8 cellular contexts compared by ENCODE assay signal in the genomic region with DNA sequence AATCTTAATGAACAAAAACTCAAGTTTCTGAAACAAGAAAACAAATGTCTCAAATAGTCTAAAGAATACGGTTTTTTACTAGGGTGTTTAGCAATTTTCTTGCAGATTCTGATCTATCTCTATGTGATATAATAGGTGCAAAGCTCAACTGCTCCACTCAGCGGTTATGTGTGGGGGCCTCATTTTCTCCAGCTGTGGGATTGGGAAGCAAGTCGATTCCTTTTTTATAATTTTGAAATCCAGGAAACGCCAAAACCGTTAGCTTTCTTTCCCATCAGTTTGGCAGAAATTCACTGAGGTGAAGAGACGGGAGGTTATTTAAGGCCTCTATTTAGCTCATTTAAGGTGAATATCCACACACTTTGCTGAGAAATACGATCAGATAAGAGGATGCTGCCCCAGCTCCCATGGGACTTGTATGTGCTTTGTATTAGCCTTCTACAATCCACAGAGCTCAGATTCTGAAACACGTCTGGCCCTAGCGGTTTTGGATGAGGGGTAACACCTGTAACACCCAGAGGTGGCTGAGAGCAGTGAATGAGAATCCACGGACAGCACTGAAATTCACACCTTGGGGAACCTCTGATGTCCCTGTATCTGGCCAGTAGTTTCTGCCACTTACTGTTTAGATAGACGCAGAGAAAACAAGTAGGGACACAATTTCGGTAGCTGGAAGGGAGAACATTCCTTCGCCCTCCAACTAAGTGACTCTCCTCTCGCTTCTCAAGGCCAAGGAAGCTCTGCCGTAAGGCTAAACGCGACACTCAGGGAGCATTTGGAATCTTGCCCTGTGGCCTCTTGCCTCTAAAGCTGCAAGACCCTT. TPM values are rescaled to one million over a fixed set of nuclear protein-coding genes. Genes with fewer than 3 reads are reported as not detected.
DNase-seq lines count a peak whose midpoint lies in the region; ATAC-seq, FAIRE-seq and TF ChIP-seq lines count a peak whose summit lies in the region.

No MANE protein-coding gene starts in this region.

- H3K27me3 ChIP-seq in OCI-LY1 (ENCODE audit: insufficient read depth, low read length) (no peaks in the 10 kb centered on the region), spleen (replicated peaks in 1 of 7) (no peaks in the 10 kb centered on the region)

- H3K79me2 ChIP-seq in OCI-LY1 (ENCODE audit: insufficient read depth, low read length) = no peaks in the 10 kb centered on the region

- H3K9me2 ChIP-seq in OCI-LY1 (ENCODE audit: low read depth, low read length) = no peaks in the 10 kb centered on the region

- peaks cover 21% of the 10 kb centered on the region for H3K4me1 ChIP-seq in OCI-LY1 (ENCODE audit: insufficient read depth, low read length, severe bottlenecking)
- H3K4me1 ChIP-seq in spleen = peaks cover 0 to 23% (median 12%) of the 10 kb centered on the region in 6 donors

- H3K36me3 Mint-ChIP-seq in activated naive CD4-positive, alpha-beta T cell treated with anti-CD3 and anti-CD28 coated beads, Interleukin-2, amount 10 ng/mL, durations not matched to agents 7 days and 5 days = no peaks in the 10 kb centered on the region

- H3K4me3 ChIP-seq in OCI-LY1 (ENCODE audit: low read depth, low read length, poor library complexity, severe bottlenecking) (no peak overlapping the region), fibroblast of pulmonary artery (replicated peaks; ENCODE audit: low read depth, low read length) (no peak overlapping the region), spleen (no peak overlapping the region)

- intact Hi-C loops in spleen (cut with DNase I; ENCODE audit: low total_unique reads) (no loop called here), left colon (cut with DNase I, micrococcal nuclease) (no loop called here)

- TF ChIP-seq CTCF in OCI-LY1 (IDR thresholded peaks at IDR 0.05; ENCODE audit: low read length) (peak; percentile 44; the same call in 1 of the 2 replicates), fibroblast of pulmonary artery (IDR thresholded peaks at IDR 0.05; ENCODE audit: low read length, missing control alignments) (peak; percentile 66), spleen (IDR thresholded peaks at IDR 0.05 in 8 of 11, conservative IDR thresholded peaks at IDR 0.05 in 3 of 11) (no peak)

- H2AFZ ChIP-seq in OCI-LY1 (ENCODE audit: low read length) = no peak overlapping the region

- H3K4me1 Mint-ChIP-seq in activated naive CD4-positive, alpha-beta T cell treated with anti-CD3 and anti-CD28 coated beads, Interleukin-2, amount 10 ng/mL, durations not matched to agents 7 days and 5 days = peaks cover 14% of the 10 kb centered on the region

- TF ChIP-seq POLR2A in H54 (IDR thresholded peaks at IDR 0.05; ENCODE audit: low read depth, low read length) (no peak), spleen (IDR thresholded peaks at IDR 0.05) (no peak)

- no peak overlapping the region for H3K4me3 Mint-ChIP-seq in activated naive CD4-positive, alpha-beta T cell treated with anti-CD3 and anti-CD28 coated beads, Interleukin-2, amount 10 ng/mL, durations not matched to agents 7 days and 5 days

- 65 to 72% (median 66%) methylated on average over 17 of the region's 17 CpGs for WGBS in spleen, 5 donors

- H3K9me3 Mint-ChIP-seq in activated naive CD4-positive, alpha-beta T cell treated with anti-CD3 and anti-CD28 coated beads, Interleukin-2, amount 10 ng/mL, durations not matched to agents 7 days and 5 days = no peaks in the 10 kb centered on the region

- CTCF ChIA-PET in activated naive CD4-positive, alpha-beta T cell treated with anti-CD3 and anti-CD28 coated beads, Interleukin-2, amount 10 ng/mL, durations not matched to agents 7 days and 5 days (lab: Charles Lee) = interaction anchor here (0.6 to 1.6 kb wide), 7 partner anchors 16 to 609 kb away, joined by 3 to 4 read pairs (median 3); partner anchors contain the start of gene ADNP

- no peaks in the 10 kb centered on the region for H3F3A ChIP-seq in OCI-LY1 (ENCODE audit: insufficient read depth, low read length)

- DNase-seq in H54 (ENCODE audit: insufficient read length, low spot score) = peak; percentile 47
- peak; percentile 82 for DNase-seq in fibroblast of pulmonary artery (ENCODE audit: low read depth)
- DNase-seq in spleen = peak; percentile 35
- DNase-seq in activated gamma-delta T cell (lab: John Stamatoyannopoulos, UW) = no peak
- no peak for DNase-seq in activated naive CD4-positive, alpha-beta T cell treated with anti-CD3 and anti-CD28 coated beads, Interleukin-2, amount 10 ng/mL, durations not matched to agents 7 days and 5 days
- no peak for DNase-seq in activated CD8-positive, alpha-beta memory T cell treated with anti-CD3 and anti-CD28 coated beads for 24 hours
- no peak for DNase-seq in left colon

- no peak for FAIRE-seq in H54 (lab: Jason Lieb, UNC)

- no peak overlapping the region for H3K4me2 ChIP-seq in OCI-LY1 (ENCODE audit: low read length)

- no peak for ATAC-seq in left colon

- H3K27ac Mint-ChIP-seq in activated naive CD4-positive, alpha-beta T cell treated with anti-CD3 and anti-CD28 coated beads, Interleukin-2, amount 10 ng/mL, durations not matched to agents 7 days and 5 days = no peak overlapping the region

- peaks cover 16% of the 10 kb centered on the region for H3K27me3 Mint-ChIP-seq in activated naive CD4-positive, alpha-beta T cell treated with anti-CD3 and anti-CD28 coated beads, Interleukin-2, amount 10 ng/mL, durations not matched to agents 7 days and 5 days

- H4K20me1 ChIP-seq in OCI-LY1 (ENCODE audit: insufficient read depth, low read length) = no peaks in the 10 kb centered on the region

- H3K36me3 ChIP-seq in OCI-LY1 (ENCODE audit: insufficient read depth, low read length) (no peaks in the 10 kb centered on the region), spleen (no peaks in the 10 kb centered on the region)

- H3K9me3 ChIP-seq in OCI-LY1 (ENCODE audit: low read length) (no peaks in the 10 kb centered on the region), spleen (no peaks in the 10 kb centered on the region)

- H3K27ac ChIP-seq in OCI-LY1 (ENCODE audit: low read depth, low read length, poor library complexity, severe bottlenecking) = no peak overlapping the region
- H3K27ac ChIP-seq in spleen = peak overlapping the region in 5 of 8 donors; percentile 24 to 47 (median 36)

- no peak overlapping the region for H3K9ac ChIP-seq in OCI-LY1 (ENCODE audit: low read length)

RNA-seq across cellular contexts. Expression of gene BCAS4, which starts 6.6 kb away (rescaled TPM):
- total RNA-seq in spleen (10 to 100 TPM; 11.8 to 20.9 (median 19.2) TPM), left colon (1 to 10 TPM in 1 of 2 donors, under 1 TPM in 1; 0.85 to 2.8 TPM)
- 10 to 100 TPM; 24.5 to 33.3 (median 29.7) TPM for polyA plus RNA-seq in spleen

RNA-seq across cellular contexts. Expression of gene PARD6B, which starts 56.9 kb away (rescaled TPM):
- total RNA-seq in spleen = 1 to 10 TPM; 3.5 to 7.5 (median 5.0) TPM
- polyA plus RNA-seq in spleen = 1 to 10 TPM in 2 of 3 donors, under 1 TPM in 1; 0.97 to 1.1 (median 1.0) TPM
- total RNA-seq in left colon = 10 to 100 TPM; 19.8 to 38.4 TPM

Comparison
In these comparisons a context has a peak if more than half of its experiments do, and no peak if none do; other contexts are left out.
1. DNase-seq: peak in H54 (single experiment), fibroblast of pulmonary artery (single experiment) and spleen (single experiment); none in activated gamma-delta T cell (single experiment), activated naive CD4-positive, alpha-beta T cell treated with anti-CD3 and anti-CD28 coated beads, Interleukin-2, amount 10 ng/mL, durations not matched to agents 7 days and 5 days (single experiment), activated CD8-positive, alpha-beta memory T cell treated with anti-CD3 and anti-CD28 coated beads for 24 hours (single experiment) and left colon (0 of 2).
2. CTCF ChIP-seq: peak in OCI-LY1 (single experiment) and fibroblast of pulmonary artery (single experiment); none in spleen (0 of 11).